ENCODE assay signal across 2 cellular contexts in genomic region chr4:26372076-26372475, GRCh38.
TF ChIP-seq lines count a peak whose summit lies in the region.

No MANE protein-coding gene starts in this region.

TF ChIP-seq in A549, 52 proteins besides CTCF, POLR2A, EP300 and RAD21 (continued from another document):
- TF ChIP-seq ELK1 (IDR thresholded peaks at IDR 0.05; ENCODE audit: low read depth, low read length), result no peak
- TF ChIP-seq EHMT2 (IDR thresholded peaks at IDR 0.05; ENCODE audit: low read depth), result no peak
- TF ChIP-seq JUN (IDR thresholded peaks at IDR 0.05), result no peak
- TF ChIP-seq ZFP36 (IDR thresholded peaks at IDR 0.05; ENCODE audit: borderline replicate concordance, partially characterized antibody), result no peak
- no peak for TF ChIP-seq FOSB (CRISPR knock-in tag; IDR thresholded peaks at IDR 0.05)
- TF ChIP-seq REST (IDR thresholded peaks at IDR 0.05), result no peak
- no peak for TF ChIP-seq NPAS2 (CRISPR knock-in tag; IDR thresholded peaks at IDR 0.05; ENCODE audit: borderline replicate concordance)
TF ChIP-seq in A549: peak in this region for 0.

TF ChIP-seq in SK-N-SH, 30 proteins besides CTCF, POLR2A, EP300 and RAD21 (continued from another document):
- TF ChIP-seq ZBTB33 (IDR thresholded peaks at IDR 0.05; ENCODE audit: borderline replicate concordance, low read depth), result no peak
- no peak for TF ChIP-seq ELF1 (IDR thresholded peaks at IDR 0.05)
- no peak for TF ChIP-seq GABPA (IDR thresholded peaks at IDR 0.05; ENCODE audit: low read depth)
- TF ChIP-seq EZH2phosphoT487 (IDR thresholded peaks at IDR 0.05; ENCODE audit: borderline replicate concordance, low read depth), result no peak
- no peak for TF ChIP-seq FOSL2 (IDR thresholded peaks at IDR 0.05; ENCODE audit: borderline replicate concordance, low read depth)
- no peak for TF ChIP-seq RCOR1 (IDR thresholded peaks at IDR 0.05; ENCODE audit: low read length)
- no peak for TF ChIP-seq RXRA (IDR thresholded peaks at IDR 0.05; ENCODE audit: borderline replicate concordance, low read depth)
- TF ChIP-seq TEAD4 (IDR thresholded peaks at IDR 0.05; ENCODE audit: borderline replicate concordance, insufficient read depth), result no peak
TF ChIP-seq in SK-N-SH: peak in this region for 0.
